ENCODE assay signal across 7 cellular contexts in the genomic region with DNA sequence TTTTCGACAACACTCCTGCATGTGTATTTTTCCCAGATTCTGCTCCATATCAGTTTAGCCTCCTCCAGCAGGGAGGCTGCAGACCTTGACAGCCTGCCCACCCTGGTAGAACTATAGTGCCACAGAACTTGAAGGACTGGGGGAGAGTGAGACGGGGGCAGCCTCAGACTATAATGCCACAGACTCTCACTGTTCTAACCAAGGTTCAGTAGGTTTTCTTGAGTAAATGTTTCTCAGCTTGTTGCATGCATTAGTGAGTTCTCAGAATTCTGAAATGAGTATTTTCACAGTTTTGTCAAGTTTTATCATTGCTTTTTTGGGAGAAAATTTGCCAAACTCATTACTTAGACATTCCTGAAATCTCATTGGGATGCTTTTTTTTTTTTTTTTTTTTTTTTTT.
"Had no signal": no experiment of that assay in that cellular context is flagged by ENCODE, and none has a peak within 500 bp of the region (broad histone marks: within the 10 kb centered on the region; RNA-seq: fewer than 3 reads in every experiment).

No MANE protein-coding gene starts in this region.

- H3K27ac Mint-ChIP-seq: IgD-negative memory B cell had no signal

- H3K4me2 ChIP-seq: KMS-11 had no signal

- H3K27ac ChIP-seq: HL-60, KMS-11 had no signal

- H3K4me3 Mint-ChIP-seq: IgD-negative memory B cell had no signal

- H3K27me3 Mint-ChIP-seq: IgD-negative memory B cell had no signal

- DNase-seq: IMR-90, KBM-7, KG1 had no signal

- H3K4me3 ChIP-seq: K562 had no signal
